ENCODE assay signal across 9 cellular contexts in the genomic region with DNA sequence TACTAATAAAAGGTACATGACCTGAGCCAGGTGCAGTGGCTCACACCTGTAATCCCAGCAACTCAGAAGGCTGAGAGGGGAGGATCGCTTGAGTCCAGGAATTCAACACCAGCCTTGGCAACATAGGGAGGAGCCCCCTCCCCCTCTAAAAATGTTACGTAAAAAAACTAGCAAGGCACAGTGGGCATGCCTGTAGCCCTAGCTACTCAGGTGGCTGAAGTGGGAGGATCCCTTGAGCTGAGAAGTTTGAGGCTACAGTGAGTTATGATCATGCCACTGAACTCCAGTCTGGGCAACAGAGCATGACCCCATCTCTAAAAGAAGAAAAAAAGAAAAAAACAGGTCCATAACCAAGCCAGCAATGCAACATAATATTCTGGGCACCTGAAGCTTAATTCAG.
"Had no signal": no experiment of that assay in that cellular context is flagged by ENCODE, and none has a peak within 500 bp of the region (broad histone marks: within the 10 kb centered on the region; RNA-seq: fewer than 3 reads in every experiment).

No MANE protein-coding gene starts in this region.

- H3K9me3 ChIP-seq: HAP-1 had no signal

- ATAC-seq: GM23338, HCT116 had no signal

- H3K4me3 ChIP-seq: GM23248, GM23338, HAP-1 had no signal

- DNase-seq: GM23248, GOT3, H7, H9, HCEC 1CT, HFFc6 had no signal

- H3K4me1 ChIP-seq: HAP-1 had no signal

- H3K27ac ChIP-seq: GM23248 had no signal

- H3K36me3 ChIP-seq: HAP-1 had no signal

- H2AFZ ChIP-seq: GM23248, GM23338 had no signal

- H3K4me2 ChIP-seq: GM23338 had no signal

- H3K9ac ChIP-seq: GM23248 had no signal
